Comparison of ENCODE assay signal across 15 cellular contexts in genomic region chr10:112775347-112775746, GRCh38.
DNase-seq lines count a peak whose midpoint lies in the region; ATAC-seq, FAIRE-seq and TF ChIP-seq lines count a peak whose summit lies in the region.
"Had no signal": no experiment of that assay in that cellular context is flagged by ENCODE, and none has a peak within 500 bp of the region (broad histone marks: within the 10 kb centered on the region; RNA-seq: fewer than 3 reads in every experiment).

No MANE protein-coding gene starts in this region.

- no peaks in the 10 kb centered on the region for H3K9me2 ChIP-seq in HCT116 (ENCODE audit: insufficient read depth)

- 34% methylated on average over 2 of the region's 2 CpGs for WGBS in A549 (ENCODE audit: missing lambda C conversion rate)

- RAD21 ChIA-PET in HCT116 (lab: Charles Lee; ENCODE audit: low non-redundant PET in 1 of 2, low total read pairs in 2 of 2, uncharacterized antibody in 2 of 2, unreplicated experiment in 2 of 2), result no interaction called here

- no peak overlapping the region for H3K27ac Mint-ChIP-seq in chondrocyte (ENCODE audit: unreplicated experiment)
- H3K27ac Mint-ChIP-seq in activated naive CD4-positive, alpha-beta T cell treated with anti-CD3 and anti-CD28 coated beads, Interleukin-2, amount 10 ng/mL, durations not matched to agents 7 days and 5 days, result no peak overlapping the region
- H3K27ac Mint-ChIP-seq in activated T-cell treated with anti-CD3 and anti-CD28 coated beads, Interleukin-2, amount 50 U/mL, for 72 hours, result no peak overlapping the region
- H3K27ac Mint-ChIP-seq: activated naive CD4-positive, alpha-beta T cell treated with anti-CD3 and anti-CD28 coated beads, Interleukin-2, amount 50 U/mL, for 24 hours had no signal

- H3K4me2 ChIP-seq in A549, result peak overlapping the region; percentile 23; the same call in 1 of the 3 replicates
- no peak overlapping the region for H3K4me2 ChIP-seq in HCT116 (ENCODE audit: low read length)

- no peaks in the 10 kb centered on the region for H3K27me3 Mint-ChIP-seq in chondrocyte (ENCODE audit: low read depth)
- H3K27me3 Mint-ChIP-seq in activated naive CD4-positive, alpha-beta T cell treated with anti-CD3 and anti-CD28 coated beads, Interleukin-2, amount 10 ng/mL, durations not matched to agents 7 days and 5 days, result no peaks in the 10 kb centered on the region
- H3K27me3 Mint-ChIP-seq in activated T-cell treated with anti-CD3 and anti-CD28 coated beads, Interleukin-2, amount 50 U/mL, for 72 hours (ENCODE audit: low read depth), result no peaks in the 10 kb centered on the region
- H3K27me3 Mint-ChIP-seq: activated naive CD4-positive, alpha-beta T cell treated with anti-CD3 and anti-CD28 coated beads, Interleukin-2, amount 50 U/mL, for 24 hours had no signal

- BruUV-seq in HCT116 (replicated peaks; lab: Mats Ljungman, UMichigan), result no TSS peak

- no peak overlapping the region for H3K4me3 Mint-ChIP-seq in chondrocyte (ENCODE audit: unreplicated experiment)
- H3K4me3 Mint-ChIP-seq in activated naive CD4-positive, alpha-beta T cell treated with anti-CD3 and anti-CD28 coated beads, Interleukin-2, amount 10 ng/mL, durations not matched to agents 7 days and 5 days, result no peak overlapping the region
- H3K4me3 Mint-ChIP-seq in activated T-cell treated with anti-CD3 and anti-CD28 coated beads, Interleukin-2, amount 50 U/mL, for 72 hours, result no peak overlapping the region
- H3K4me3 Mint-ChIP-seq: activated naive CD4-positive, alpha-beta T cell treated with anti-CD3 and anti-CD28 coated beads, Interleukin-2, amount 50 U/mL, for 24 hours had no signal

- H3K9me3 Mint-ChIP-seq in chondrocyte (ENCODE audit: low read depth), result peaks cover 9% of the 10 kb centered on the region
- H3K9me3 Mint-ChIP-seq in activated naive CD4-positive, alpha-beta T cell treated with anti-CD3 and anti-CD28 coated beads, Interleukin-2, amount 10 ng/mL, durations not matched to agents 7 days and 5 days, result no peaks in the 10 kb centered on the region
- H3K9me3 Mint-ChIP-seq in activated T-cell treated with anti-CD3 and anti-CD28 coated beads, Interleukin-2, amount 50 U/mL, for 72 hours, result no peaks in the 10 kb centered on the region
- H3K9me3 Mint-ChIP-seq: activated naive CD4-positive, alpha-beta T cell treated with anti-CD3 and anti-CD28 coated beads, Interleukin-2, amount 50 U/mL, for 24 hours had no signal

- TF ChIP-seq RAD21 in A549 (conservative IDR thresholded peaks at IDR 0.05 in 1 of 2, IDR thresholded peaks at IDR 0.05 in 1 of 2) (peak in 1 of 2 experiments; percentile 19; a peak in 1 of 5 replicates), HCT116 (IDR thresholded peaks at IDR 0.05; ENCODE audit: low read depth) (no peak)

- TF ChIP-seq CTCF in A549 (IDR thresholded peaks at IDR 0.05) (no peak), HCT116 (IDR thresholded peaks at IDR 0.05 in 2 of 3, conservative IDR thresholded peaks at IDR 0.05 in 1 of 3; ENCODE audit: borderline replicate concordance in 1 of 3, insufficient read depth in 1 of 3, low read depth in 2 of 3, low read length in 2 of 3) (peak in 2 of 3 experiments; percentile 13 to 30; a peak in 1 of 6 replicates), chondrocyte (IDR thresholded peaks at IDR 0.05) (peak; percentile 75), kidney (IDR thresholded peaks at IDR 0.05; ENCODE audit: borderline replicate concordance, extremely low read depth, insufficient read depth) (peak; percentile 17)

- H3K9me3 ChIP-seq in A549, result no peaks in the 10 kb centered on the region
- no peaks in the 10 kb centered on the region for H3K9me3 ChIP-seq in HCT116 (ENCODE audit: control insufficient read depth in 1 of 2, insufficient read depth in 1 of 2, low read depth in 1 of 2, low read length in 2 of 2)
- no peaks in the 10 kb centered on the region for H3K9me3 ChIP-seq in kidney (ENCODE audit: control insufficient read depth in 1 of 2, low read length in 2 of 2)
- H3K9me3 ChIP-seq: pancreas, SJSA1, testis had no signal

- POLR2A ChIA-PET in A549 (lab: Yijun Ruan, JAX), result no interaction called here
- POLR2A ChIA-PET in HCT116 (lab: Charles Lee), result no interaction called here

- peak in 1 of 2 experiments; percentile 13 for DNase-seq in A549 (ENCODE audit: low read depth in 1 of 2, low spot score in 1 of 2)
- no peak for DNase-seq in HCT116 (ENCODE audit: low read depth, low spot score)
- no peak for DNase-seq in chondrocyte (ENCODE audit: low spot score)
- DNase-seq in kidney, result no peak
- DNase-seq in activated naive CD4-positive, alpha-beta T cell treated with anti-CD3 and anti-CD28 coated beads, Interleukin-2, amount 10 ng/mL, durations not matched to agents 7 days and 5 days, result no peak
- DNase-seq in activated T-cell treated with anti-CD3 and anti-CD28 coated beads, Interleukin-2, amount 50 U/mL, for 72 hours, result no peak
- DNase-seq: DMS79 treated with DMSO at 0.1 percent for 48 hours, erythroblast, MV-4-11, pancreas, testis had no signal

- H3K36me3 Mint-ChIP-seq in chondrocyte (ENCODE audit: low read depth), result peaks cover 7% of the 10 kb centered on the region
- peaks cover 2% of the 10 kb centered on the region for H3K36me3 Mint-ChIP-seq in activated naive CD4-positive, alpha-beta T cell treated with anti-CD3 and anti-CD28 coated beads, Interleukin-2, amount 10 ng/mL, durations not matched to agents 7 days and 5 days
- H3K36me3 Mint-ChIP-seq in activated T-cell treated with anti-CD3 and anti-CD28 coated beads, Interleukin-2, amount 50 U/mL, for 72 hours (ENCODE audit: insufficient read depth in 2 of 2), result peaks cover 0 to 2% of the 10 kb centered on the region in 2 donors

- peaks cover 20% of the 10 kb centered on the region for H3K4me1 Mint-ChIP-seq in chondrocyte (ENCODE audit: low read depth)
- no peaks in the 10 kb centered on the region for H3K4me1 Mint-ChIP-seq in activated naive CD4-positive, alpha-beta T cell treated with anti-CD3 and anti-CD28 coated beads, Interleukin-2, amount 10 ng/mL, durations not matched to agents 7 days and 5 days
- no peaks in the 10 kb centered on the region for H3K4me1 Mint-ChIP-seq in activated T-cell treated with anti-CD3 and anti-CD28 coated beads, Interleukin-2, amount 50 U/mL, for 72 hours (ENCODE audit: low read depth)
- H3K4me1 Mint-ChIP-seq: activated naive CD4-positive, alpha-beta T cell treated with anti-CD3 and anti-CD28 coated beads, Interleukin-2, amount 50 U/mL, for 24 hours had no signal

- no peak overlapping the region for H3K27ac ChIP-seq in A549
- H3K27ac ChIP-seq in HCT116 (ENCODE audit: low read depth, low read length), result no peak overlapping the region
- H3K27ac ChIP-seq in kidney (ENCODE audit: low read depth in 2 of 2, low read length in 2 of 2), result peak overlapping the region in 1 of 2 donors; percentile 34
- H3K27ac ChIP-seq: SJSA1, testis had no signal

- no peak for FAIRE-seq in A549 (lab: Jason Lieb, UNC)
- FAIRE-seq in kidney (lab: Jason Lieb, UNC), result peak; percentile 15
- FAIRE-seq: pancreas had no signal

- H3K79me2 ChIP-seq in HCT116 (ENCODE audit: insufficient read depth, low read length), result no peaks in the 10 kb centered on the region

- intact Hi-C loops in HCT116 (cut with micrococcal nuclease), result no loop called here
- intact Hi-C loops in kidney (cut with DNase I), result no loop called here

- CTCF ChIA-PET in A549 (lab: Yijun Ruan, JAX), result interaction anchor here (1.3 kb wide), 1 partner anchor 12 kb away, joined by 5 read pairs; no protein-coding TSS in a partner anchor
- CTCF ChIA-PET in HCT116 (lab: Charles Lee), result no interaction called here
- CTCF ChIA-PET in activated naive CD4-positive, alpha-beta T cell treated with anti-CD3 and anti-CD28 coated beads, Interleukin-2, amount 10 ng/mL, durations not matched to agents 7 days and 5 days (lab: Charles Lee), result no interaction called here

- H3K4me3 ChIP-seq in A549, result no peak overlapping the region
- H3K4me3 ChIP-seq in HCT116 (replicated peaks in 1 of 2; ENCODE audit: low read depth in 1 of 2, low read length in 2 of 2), result no peak overlapping the region
- no peak overlapping the region for H3K4me3 ChIP-seq in kidney (ENCODE audit: low read length in 2 of 2)
- H3K4me3 ChIP-seq: pancreas, SJSA1, testis had no signal

- H3K4me1 ChIP-seq in A549 (peaks cover 23% of the 10 kb centered on the region; the same call in 2 of the 3 replicates), HCT116 (ENCODE audit: control insufficient read depth in 1 of 2, insufficient read depth in 2 of 2, low read length in 2 of 2) (peaks cover 18 to 30% of the 10 kb centered on the region in 2 experiments), kidney (ENCODE audit: control insufficient read depth in 1 of 2, insufficient read depth in 1 of 2, low read depth in 1 of 2, low read length in 2 of 2) (peaks cover 5 to 18% of the 10 kb centered on the region in 2 donors)
- H3K4me1 ChIP-seq: testis had no signal

- H3K36me3 ChIP-seq in HCT116 (ENCODE audit: control insufficient read depth in 1 of 2, insufficient read depth in 2 of 2, low read length in 2 of 2) (no peaks in the 10 kb centered on the region), kidney (ENCODE audit: control insufficient read depth in 1 of 2, insufficient read depth in 2 of 2, low read length in 2 of 2) (no peaks in the 10 kb centered on the region)
- H3K36me3 ChIP-seq: pancreas, SJSA1 had no signal

- ATAC-seq in A549, result no peak
- ATAC-seq in HCT116, result no peak
- no peak for ATAC-seq in GM21717 (IDR thresholded peaks at IDR 0.05; ENCODE audit: unreplicated experiment)
- no peak for ATAC-seq in GM21526 (IDR thresholded peaks at IDR 0.05; ENCODE audit: low FRiP score, unreplicated experiment)
- ATAC-seq in activated T-cell treated with anti-CD3 and anti-CD28 coated beads, Interleukin-2, amount 50 U/mL, for 72 hours (replicated peaks in 1 of 2), result no peak

- TF ChIP-seq POLR2A in A549 (IDR thresholded peaks at IDR 0.05; ENCODE audit: low read length), result no peak
- no peak for TF ChIP-seq POLR2A in HCT116 (IDR thresholded peaks at IDR 0.05; ENCODE audit: borderline replicate concordance, extremely low read depth, insufficient read depth, insufficient read length)

- no peak for TF ChIP-seq EP300 in A549 (IDR thresholded peaks at IDR 0.05)

- no peaks in the 10 kb centered on the region for H3K27me3 ChIP-seq in HCT116 (ENCODE audit: insufficient read depth, low read length)
- H3K27me3 ChIP-seq: pancreas, SJSA1, testis had no signal

- no peaks in the 10 kb centered on the region for H4K20me1 ChIP-seq in HCT116 (ENCODE audit: insufficient read depth)

- no peak overlapping the region for H2AFZ ChIP-seq in HCT116 (ENCODE audit: low read depth, low read length, poor library complexity, severe bottlenecking)

- H3K9ac ChIP-seq in HCT116 (ENCODE audit: low read length) (no peak overlapping the region), kidney (ENCODE audit: low read length in 2 of 2) (no peak overlapping the region)

TF ChIP-seq in A549, 52 proteins besides CTCF, POLR2A, EP300 and RAD21 (continues in another document):
- TF ChIP-seq MYC (IDR thresholded peaks at IDR 0.05; ENCODE audit: borderline replicate concordance, low read length) (no peak), KDM1A (IDR thresholded peaks at IDR 0.05; ENCODE audit: low read depth) (no peak), JUNB (IDR thresholded peaks at IDR 0.05) (no peak), HEYL (CRISPR knock-in tag; IDR thresholded peaks at IDR 0.05) (no peak)

TF ChIP-seq in HCT116, 20 proteins besides CTCF, POLR2A, EP300 and RAD21 (continues in another document):
- TF ChIP-seq FOSL1 (IDR thresholded peaks at IDR 0.05; ENCODE audit: low read depth), result no peak
- TF ChIP-seq EGR1 (IDR thresholded peaks at IDR 0.05; ENCODE audit: low read depth), result no peak
- no peak for TF ChIP-seq CBX3 (IDR thresholded peaks at IDR 0.05; ENCODE audit: low read depth)
- no peak for TF ChIP-seq SP1 (IDR thresholded peaks at IDR 0.05; ENCODE audit: low read depth)

Comparison
In these comparisons a context has a peak if more than half of its experiments do, and no peak if none do; other contexts are left out.
1. Of the 6 proteins assayed by ChIP-seq in both A549 and HCT116: peak only in A549: none; only in HCT116: CTCF; in both: none; in neither: 4; mixed calls (peak in some experiments, not most) for 1.